In the genomic region with DNA sequence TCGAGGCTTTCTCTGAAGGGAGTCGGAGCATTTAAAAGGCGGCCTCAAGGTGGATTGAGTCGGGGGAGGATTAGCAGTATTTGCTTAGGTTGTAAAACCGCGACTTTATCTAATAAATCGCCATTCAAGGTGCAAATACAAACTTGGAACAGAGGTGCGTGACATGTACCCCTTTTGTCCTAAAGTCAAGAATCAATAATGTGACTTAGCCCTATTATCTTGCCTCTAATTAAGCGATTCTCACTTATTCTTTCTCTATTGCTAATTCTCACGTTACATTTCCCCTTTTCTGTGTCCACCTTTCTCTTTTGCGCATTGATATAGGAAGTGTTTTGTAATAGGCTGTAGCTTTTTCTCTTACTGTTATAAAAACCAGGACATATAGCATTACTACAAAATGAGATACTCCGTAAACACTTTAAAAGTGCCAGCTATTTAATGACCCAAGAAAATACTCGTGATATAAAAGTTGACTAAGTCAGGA, we compare ENCODE assay signal across 8 cellular contexts. TPM values are rescaled to one million over a fixed set of nuclear protein-coding genes. Genes with fewer than 3 reads are reported as not detected.
DNase-seq lines count a peak whose midpoint lies in the region; ATAC-seq and FAIRE-seq lines count a peak whose summit lies in the region.
"Had no signal": no experiment of that assay in that cellular context is flagged by ENCODE, and none has a peak within 500 bp of the region (broad histone marks: within the 10 kb centered on the region; RNA-seq: fewer than 3 reads in every experiment).

No MANE protein-coding gene starts in this region.

- DNase-seq in memory B cell (ENCODE audit: low spot score in 2 of 2) (no peak), urothelium cell line (ENCODE audit: low spot score) (no peak), frontal cortex (ENCODE audit: low spot score in 2 of 2) (no peak), COLO829 (ENCODE audit: low spot score) (no peak)

- no peak for FAIRE-seq in urothelium cell line (lab: Jason Lieb, UNC)
- no peak for FAIRE-seq in frontal cortex (lab: Jason Lieb, UNC)

- no peaks in the 10 kb centered on the region for H3K27me3 Mint-ChIP-seq in memory B cell
- H3K27me3 Mint-ChIP-seq: stimulated activated naive CD8-positive, alpha-beta T cell treated with anti-CD3 and anti-CD28 coated beads, Interleukin-15, Interleukin-2, amounts not matched to agents 100 ng/mL and 50 ng/mL, for 24 hours had no signal

- peak; percentile 10 for ATAC-seq in GM18511 (IDR thresholded peaks at IDR 0.05; ENCODE audit: unreplicated experiment)
- peak; percentile 18 for ATAC-seq in HG03175 (IDR thresholded peaks at IDR 0.05; ENCODE audit: unreplicated experiment)
- peak; percentile 27 for ATAC-seq in memory B cell (ENCODE audit: low read depth)

- peaks cover 15% of the 10 kb centered on the region for H3K4me1 Mint-ChIP-seq in memory B cell

- H3K27ac ChIP-seq in angular gyrus (ENCODE audit: low read depth, low read length) = peak overlapping the region; percentile 86

- H3K9me3 Mint-ChIP-seq in memory B cell = no peaks in the 10 kb centered on the region
- H3K9me3 Mint-ChIP-seq: stimulated activated naive CD8-positive, alpha-beta T cell treated with anti-CD3 and anti-CD28 coated beads, Interleukin-15, Interleukin-2, amounts not matched to agents 100 ng/mL and 50 ng/mL, for 24 hours had no signal

- no peak overlapping the region for H3K4me3 Mint-ChIP-seq in memory B cell
- H3K4me3 Mint-ChIP-seq: stimulated activated naive CD8-positive, alpha-beta T cell treated with anti-CD3 and anti-CD28 coated beads, Interleukin-15, Interleukin-2, amounts not matched to agents 100 ng/mL and 50 ng/mL, for 24 hours had no signal

- peaks cover 2% of the 10 kb centered on the region for H3K36me3 Mint-ChIP-seq in memory B cell

- H3K27ac Mint-ChIP-seq in memory B cell = no peak overlapping the region
- H3K27ac Mint-ChIP-seq: stimulated activated naive CD8-positive, alpha-beta T cell treated with anti-CD3 and anti-CD28 coated beads, Interleukin-15, Interleukin-2, amounts not matched to agents 100 ng/mL and 50 ng/mL, for 24 hours had no signal

RNA-seq across cellular contexts. Expression of a gene that starts 0.6 kb away (rescaled TPM):
- total RNA-seq in frontal cortex = 167 TPM

RNA-seq across cellular contexts. Expression of a gene that starts 41.6 kb away (rescaled TPM):
- 247 TPM for total RNA-seq in frontal cortex
